ENCODE assay signal across 25 cellular contexts in genomic region chr2:102306125-102306524, GRCh38. TPM values are rescaled to one million over a fixed set of nuclear protein-coding genes. Genes with fewer than 3 reads are reported as not detected.
"Had no signal": no experiment of that assay in that cellular context is flagged by ENCODE, and none has a peak within 500 bp of the region (broad histone marks: within the 10 kb centered on the region; RNA-seq: fewer than 3 reads in every experiment).

No MANE protein-coding gene starts in this region.

- ATAC-seq: left lung; naive thymus-derived CD8-positive, alpha-beta T cell; SK-N-SH treated with all-trans-retinoic acid at 6 μM for 48 hours had no signal

- H3K27ac ChIP-seq: breast epithelium, esophagus muscularis mucosa, hepatocyte, thyroid gland had no signal

- DNase-seq: activated CD4-positive, alpha-beta memory T cell treated with anti-CD3 and anti-CD28 coated beads, Interleukin-2, amount 10 ng/mL, durations not matched to agents 7 days and 5 days; activated gamma-delta T cell; effector memory CD4-positive, alpha-beta T cell; glutamatergic neuron; immature natural killer cell; left lung; mammary epithelial cell; naive thymus-derived CD8-positive, alpha-beta T cell; retina; stimulated activated CD4-positive, alpha-beta T cell treated with anti-CD3 and anti-CD28 coated beads, Interleukin-2, amount 100 ng/mL, for 48 hours; stimulated activated naive CD4-positive, alpha-beta T cell; thyroid gland had no signal

- H3K36me3 Mint-ChIP-seq: activated naive CD4-positive, alpha-beta T cell treated with anti-CD3 and anti-CD28 coated beads, Interleukin-2, amount 50 U/mL, for 24 hours; mesothelial cell of epicardium; naive thymus-derived CD8-positive, alpha-beta T cell had no signal

- H3K4me3 Mint-ChIP-seq: activated CD4-positive, alpha-beta memory T cell treated with anti-CD3 and anti-CD28 coated beads, Interleukin-2, amount 10 ng/mL, durations not matched to agents 7 days and 5 days; activated naive CD4-positive, alpha-beta T cell treated with anti-CD3 and anti-CD28 coated beads, Interleukin-2, amount 50 U/mL, for 24 hours; central memory CD8-positive, alpha-beta T cell; immature natural killer cell; mesothelial cell of epicardium; naive thymus-derived CD8-positive, alpha-beta T cell had no signal

- H3K9me3 ChIP-seq: breast epithelium, esophagus muscularis mucosa, left lung, thyroid gland had no signal

- H3K27me3 ChIP-seq: breast epithelium, hepatocyte, thyroid gland had no signal

- H3K27me3 Mint-ChIP-seq: activated naive CD4-positive, alpha-beta T cell treated with anti-CD3 and anti-CD28 coated beads, Interleukin-2, amount 50 U/mL, for 24 hours had no signal

- H3K27ac Mint-ChIP-seq: activated CD4-positive, alpha-beta memory T cell treated with anti-CD3 and anti-CD28 coated beads, Interleukin-2, amount 10 ng/mL, durations not matched to agents 7 days and 5 days; activated naive CD4-positive, alpha-beta T cell treated with anti-CD3 and anti-CD28 coated beads, Interleukin-2, amount 50 U/mL, for 24 hours; immature natural killer cell; mesothelial cell of epicardium; naive thymus-derived CD8-positive, alpha-beta T cell; progenitor cell of endocrine pancreas had no signal

- H3K4me1 Mint-ChIP-seq: mesothelial cell of epicardium had no signal

- H3K4me1 ChIP-seq: breast epithelium, esophagus muscularis mucosa had no signal

- FAIRE-seq: astrocyte, colon, frontal cortex, TTC549 had no signal

- H3K36me3 ChIP-seq: breast epithelium, esophagus muscularis mucosa, left lung, thyroid gland had no signal

- H3K4me2 ChIP-seq: hepatocyte had no signal

- H3K4me3 ChIP-seq: breast epithelium, esophagus muscularis mucosa, hepatocyte, left lung, thyroid gland had no signal

- H3K9me3 Mint-ChIP-seq: activated CD4-positive, alpha-beta memory T cell treated with anti-CD3 and anti-CD28 coated beads, Interleukin-2, amount 10 ng/mL, durations not matched to agents 7 days and 5 days; activated naive CD4-positive, alpha-beta T cell treated with anti-CD3 and anti-CD28 coated beads, Interleukin-2, amount 50 U/mL, for 24 hours; central memory CD8-positive, alpha-beta T cell; immature natural killer cell; mesothelial cell of epicardium; naive thymus-derived CD8-positive, alpha-beta T cell had no signal

RNA-seq across cellular contexts. Expression of gene IL1RL1, which starts 5.2 kb away (rescaled TPM):
- total RNA-seq: frontal cortex; naive thymus-derived CD8-positive, alpha-beta T cell; osteocyte; progenitor cell of endocrine pancreas had no signal
- polyA plus RNA-seq: naive thymus-derived CD8-positive, alpha-beta T cell had no signal
